18 cellular contexts compared by ENCODE assay signal in genomic region chr7:1232623-1233327, GRCh38. TPM values are rescaled to one million over a fixed set of nuclear protein-coding genes. Genes with fewer than 3 reads are reported as not detected.
DNase-seq lines count a peak whose midpoint lies in the region; ATAC-seq and TF ChIP-seq lines count a peak whose summit lies in the region.
"Had no signal": no experiment of that assay in that cellular context is flagged by ENCODE, and none has a peak within 500 bp of the region (broad histone marks: within the 10 kb centered on the region; RNA-seq: fewer than 3 reads in every experiment).

UNCX (plus strand) TSS chr7:1232872; CDS start chr7:1233018, 146 bp downstream.

- no peak within 1 kb of the TSS for H3K27ac Mint-ChIP-seq in GM23338
- H3K27ac Mint-ChIP-seq in activated naive CD8-positive, alpha-beta T cell: no peak within 1 kb of the TSS
- H3K27ac Mint-ChIP-seq in natural killer cell treated with Interleukin-12 subunit alpha and Interleukin-12 subunit beta and Interleukin-15 and Interleukin-18, amount 100 ng/mL, for 72 hours: peak within 1 kb of the TSS in 1 of 2 donors; percentile 37

- H3K79me2 ChIP-seq in GM23338 (replicated peaks; ENCODE audit: insufficient read depth): no peaks in the 10 kb centered on the region
- H3K79me2 ChIP-seq: hepatocyte had no signal

- peak within 1 kb of the TSS; percentile 39; the same call in 2 of the 3 replicates for H3K4me3 Mint-ChIP-seq in GM23338
- H3K4me3 Mint-ChIP-seq in activated naive CD8-positive, alpha-beta T cell: peak within 1 kb of the TSS; percentile 60
- H3K4me3 Mint-ChIP-seq in natural killer cell treated with Interleukin-12 subunit alpha and Interleukin-12 subunit beta and Interleukin-15 and Interleukin-18, amount 100 ng/mL, for 72 hours: peak within 1 kb of the TSS; percentile 26

- peaks cover 42% of the 10 kb centered on the region for H3K4me1 Mint-ChIP-seq in GM23338
- peaks cover 40% of the 10 kb centered on the region for H3K4me1 Mint-ChIP-seq in activated naive CD8-positive, alpha-beta T cell (ENCODE audit: low read depth)
- peaks cover 14 to 16% of the 10 kb centered on the region in 2 donors for H3K4me1 Mint-ChIP-seq in natural killer cell treated with Interleukin-12 subunit alpha and Interleukin-12 subunit beta and Interleukin-15 and Interleukin-18, amount 100 ng/mL, for 72 hours (ENCODE audit: low read depth in 2 of 2)

- H3K36me3 ChIP-seq in GM23338 (ENCODE audit: insufficient read depth): no peaks in the 10 kb centered on the region
- H3K36me3 ChIP-seq: pancreas, upper lobe of left lung had no signal

- 0 out of 2 replicates have a peak, but pooled peaks cover 17% of the 10 kb centered on the region for H4K20me1 ChIP-seq in GM23338 (replicated peaks; ENCODE audit: insufficient read depth)

- H3K4me2 ChIP-seq in GM23338: peak within 1 kb of the TSS; percentile 80
- H3K4me2 ChIP-seq: hepatocyte had no signal

- peaks cover 77% of the 10 kb centered on the region for H3K27me3 Mint-ChIP-seq in GM23338 (ENCODE audit: insufficient read depth, low read depth, poor library complexity)
- peaks cover 32% of the 10 kb centered on the region for H3K27me3 Mint-ChIP-seq in activated naive CD8-positive, alpha-beta T cell
- peaks cover 30 to 44% of the 10 kb centered on the region in 2 donors for H3K27me3 Mint-ChIP-seq in natural killer cell treated with Interleukin-12 subunit alpha and Interleukin-12 subunit beta and Interleukin-15 and Interleukin-18, amount 100 ng/mL, for 72 hours

- H3K27me3 ChIP-seq in GM23338 (ENCODE audit: insufficient read depth): peaks cover 88% of the 10 kb centered on the region

- peaks cover 5% of the 10 kb centered on the region for H3K9me3 Mint-ChIP-seq in GM23338
- H3K9me3 Mint-ChIP-seq in activated naive CD8-positive, alpha-beta T cell (ENCODE audit: low read depth): no peaks in the 10 kb centered on the region
- no peaks in the 10 kb centered on the region for H3K9me3 Mint-ChIP-seq in natural killer cell treated with Interleukin-12 subunit alpha and Interleukin-12 subunit beta and Interleukin-15 and Interleukin-18, amount 100 ng/mL, for 72 hours

- H3K9me2 ChIP-seq in GM23338 (ENCODE audit: insufficient read depth): no peaks in the 10 kb centered on the region

- H3F3A ChIP-seq in GM23338 (replicated peaks; ENCODE audit: low read depth): peaks cover 26% of the 10 kb centered on the region

- H3K27ac ChIP-seq in GM23338 (ENCODE audit: low read depth): no peak within 1 kb of the TSS
- H3K27ac ChIP-seq: hepatocyte, pancreas, upper lobe of left lung had no signal

- no peak within 1 kb of the TSS for H2AFZ ChIP-seq in GM23338
- H2AFZ ChIP-seq: hepatocyte had no signal

- H3K4me3 ChIP-seq in GM23338: peak within 1 kb of the TSS; percentile 49
- H3K4me3 ChIP-seq: hepatocyte, pancreas, upper lobe of left lung had no signal

- DNase-seq in NCI-H524 (lab: John Stamatoyannopoulos, UW) (peak; percentile 16 to 18), NCI-H524 treated with DMSO at 0.1 percent for 48 hours (lab: John Stamatoyannopoulos, UW) (no peak), GM23338 (ENCODE audit: low spot score) (peak; percentile 90), OCI-M2 (lab: John Stamatoyannopoulos, UW; ENCODE audit: unreplicated experiment) (no peak), HuH-7.5 (ENCODE audit: low spot score) (no peak)
- DNase-seq in natural killer cell treated with Interleukin-12 subunit alpha and Interleukin-12 subunit beta and Interleukin-15 and Interleukin-18, amount 100 ng/mL, for 72 hours (ENCODE audit: low spot score): peak; percentile 48
- DNase-seq: DND-41, NCI-H2029 had no signal

- peaks cover 3% of the 10 kb centered on the region; the same call in 1 of the 3 replicates for H3K36me3 Mint-ChIP-seq in GM23338 (ENCODE audit: low read depth)
- H3K36me3 Mint-ChIP-seq in activated naive CD8-positive, alpha-beta T cell: no peaks in the 10 kb centered on the region
- H3K36me3 Mint-ChIP-seq in natural killer cell treated with Interleukin-12 subunit alpha and Interleukin-12 subunit beta and Interleukin-15 and Interleukin-18, amount 100 ng/mL, for 72 hours: peaks cover 4% of the 10 kb centered on the region

- ATAC-seq in GM23338 (no peak), HG03457 (IDR thresholded peaks at IDR 0.05; ENCODE audit: unreplicated experiment) (no peak)
- no peak for ATAC-seq in natural killer cell treated with Interleukin-12 subunit alpha and Interleukin-12 subunit beta and Interleukin-15 and Interleukin-18, amount 100 ng/mL, for 72 hours
- ATAC-seq: esophagus mucosa, pancreas had no signal

- no peak for TF ChIP-seq CTCF in GM23338 (conservative IDR thresholded peaks at IDR 0.05; ENCODE audit: low read depth in 2 of 2)

- peaks cover 50% of the 10 kb centered on the region for H3K4me1 ChIP-seq in GM23338 (ENCODE audit: insufficient read depth)

TF ChIP-seq in GM23338, 12 proteins besides CTCF, POLR2A, EP300 and RAD21:
- TF ChIP-seq CREB1 (CRISPR knock-in tag; IDR thresholded peaks at IDR 0.05; ENCODE audit: low read depth) (peak; percentile 81), ETS1 (IDR thresholded peaks at IDR 0.05) (no peak), ZNF462 (CRISPR knock-in tag; IDR thresholded peaks at IDR 0.05) (no peak)

RNA-seq across cellular contexts. Expression of gene UNCX, which starts in this region (rescaled TPM):
- not detected in 2 replicates for total RNA-seq in GM23338 (2014; rRNA removed; shearing (Covaris generic))
- not detected in 2 replicates for polyA plus RNA-seq in GM23338 (2016; fragmentation: Nextera tagmentation; extraction: Ambion mirVana)
- total RNA-seq in natural killer cell treated with Interleukin-12 subunit alpha and Interleukin-12 subunit beta and Interleukin-15 and Interleukin-18, amount 100 ng/mL, for 72 hours: not detected
- total RNA-seq: A172, chondrocyte, esophagus mucosa, hepatocyte, LHCN-M2, liver, pancreas, upper lobe of left lung had no signal
- polyA plus RNA-seq: hepatocyte, liver, pancreas had no signal

Comparison
In these comparisons a context has a peak if more than half of its experiments do, and no peak if none do; other contexts are left out.
1. DNase-seq: peak in NCI-H524 (2 of 2); none in NCI-H524 treated with DMSO at 0.1 percent for 48 hours (single experiment), OCI-M2 (single experiment) and HuH-7.5 (single experiment).
2. Peak in DNase-seq, H3K4me3 ChIP-seq and H3K4me2 ChIP-seq in GM23338; RNA of the gene not detected or under 1 TPM.
3. Peak in DNase-seq in natural killer cell treated with Interleukin-12 subunit alpha and Interleukin-12 subunit beta and Interleukin-15 and Interleukin-18, amount 100 ng/mL, for 72 hours; RNA of the gene not detected or under 1 TPM.
4. Peak in every context shown above with its lines, with median percentiles within 50 percentile points of each other: H3K4me3 Mint-ChIP-seq.